Comparison of ENCODE assay signal across 13 cellular contexts in genomic region chr11:125287467-125288232, GRCh38.
DNase-seq lines count a peak whose midpoint lies in the region; ATAC-seq, FAIRE-seq and TF ChIP-seq lines count a peak whose summit lies in the region.
"Had no signal": no experiment of that assay in that cellular context is flagged by ENCODE, and none has a peak within 500 bp of the region (broad histone marks: within the 10 kb centered on the region; RNA-seq: fewer than 3 reads in every experiment).

No MANE protein-coding gene starts in this region.

- no peak overlapping the region for H3K4me3 Mint-ChIP-seq in neural progenitor cell
- H3K4me3 Mint-ChIP-seq: activated T-cell treated with anti-CD3 and anti-CD28 coated beads, Interleukin-2, amount 50 U/mL, for 24 hours had no signal

- peaks cover 46% of the 10 kb centered on the region for H3K4me1 Mint-ChIP-seq in neural progenitor cell

- peaks cover 21% of the 10 kb centered on the region for H3K36me3 Mint-ChIP-seq in neural progenitor cell

- H3K27ac ChIP-seq in BLaER1 treated with 17β-estradiol and CSF1 and Interleukin-3, amounts not matched to agents 10 nM and 100 nM, result no peak overlapping the region
- H3K27ac ChIP-seq in SJCRH30 (peak overlapping the region; percentile 69), neural progenitor cell (no peak overlapping the region), small intestine (ENCODE audit: low read depth in 1 of 2, low read length in 1 of 2) (peak overlapping the region in 1 of 2 donors; percentile 63)
- H3K27ac ChIP-seq: breast epithelium, tibial artery had no signal

- H2AFZ ChIP-seq in neural progenitor cell (replicated peaks), result no peak overlapping the region

- no peaks in the 10 kb centered on the region for H3K79me2 ChIP-seq in neural progenitor cell (ENCODE audit: low read depth)

- H3K4me2 ChIP-seq in BLaER1 treated with 17β-estradiol and CSF1 and Interleukin-3, amounts not matched to agents 10 nM and 100 nM, result peak overlapping the region in 7 of 11 experiments; percentile 1 to 33 (median 16); a peak in 4 of 22 replicates
- peak overlapping the region; percentile 20 for H3K4me2 ChIP-seq in neural progenitor cell

- peaks cover 2% of the 10 kb centered on the region for H3K27me3 Mint-ChIP-seq in neural progenitor cell (ENCODE audit: insufficient read depth, low read depth)

- H3K9me3 ChIP-seq in BLaER1 treated with 17β-estradiol and CSF1 and Interleukin-3, amounts not matched to agents 10 nM and 100 nM (replicated peaks in 1 of 11), result no peaks in the 10 kb centered on the region
- H3K9me3 ChIP-seq in SJCRH30 (replicated peaks) (no peaks in the 10 kb centered on the region), neural progenitor cell (ENCODE audit: low read depth) (no peaks in the 10 kb centered on the region), small intestine (ENCODE audit: control insufficient read depth, low read depth) (no peaks in the 10 kb centered on the region)
- H3K9me3 ChIP-seq: breast epithelium, tibial artery had no signal

- no peak overlapping the region for H3K4me3 ChIP-seq in BLaER1 treated with 17β-estradiol and CSF1 and Interleukin-3, amounts not matched to agents 10 nM and 100 nM
- H3K4me3 ChIP-seq in SJCRH30 (no peak overlapping the region), fibroblast of mammary gland (ENCODE audit: control insufficient read depth, low read depth, low read length) (no peak overlapping the region), neural progenitor cell (no peak overlapping the region), small intestine (ENCODE audit: low read depth in 1 of 2, low read length in 2 of 2) (no peak overlapping the region)
- H3K4me3 ChIP-seq: breast epithelium, tibial artery had no signal

- no peak for ATAC-seq in HG03565 (IDR thresholded peaks at IDR 0.05; ENCODE audit: unreplicated experiment)

- FAIRE-seq in D721Med (lab: Jason Lieb, UNC) (no peak), small intestine (lab: Jason Lieb, UNC) (no peak)

- no peaks in the 10 kb centered on the region for H3K9me3 Mint-ChIP-seq in neural progenitor cell
- H3K9me3 Mint-ChIP-seq: activated T-cell treated with anti-CD3 and anti-CD28 coated beads, Interleukin-2, amount 50 U/mL, for 24 hours had no signal

- in situ Hi-C loops in KBM-7 (cut with MboI; ENCODE audit: low pct_unique_long_range_greater_than_20kb, low sequenced_read_pairs), result no loop called here

- no peaks in the 10 kb centered on the region for H3K27me3 ChIP-seq in BLaER1 treated with 17β-estradiol and CSF1 and Interleukin-3, amounts not matched to agents 10 nM and 100 nM
- H3K27me3 ChIP-seq in SJCRH30, result no peaks in the 10 kb centered on the region
- H3K27me3 ChIP-seq in neural progenitor cell, result no peaks in the 10 kb centered on the region
- no peaks in the 10 kb centered on the region for H3K27me3 ChIP-seq in small intestine (ENCODE audit: control insufficient read depth in 2 of 2, insufficient read depth in 2 of 2, low read length in 2 of 2)
- H3K27me3 ChIP-seq: tibial artery had no signal

- no peak overlapping the region for H3K9ac ChIP-seq in BLaER1 treated with 17β-estradiol and CSF1 and Interleukin-3, amounts not matched to agents 10 nM and 100 nM
- H3K9ac ChIP-seq in neural progenitor cell, result no peak overlapping the region

- DNase-seq in SJCRH30 (peak; percentile 77 to 81), fibroblast of mammary gland (ENCODE audit: low read depth) (peak; percentile 24), neural progenitor cell (ENCODE audit: low spot score) (peak; percentile 33), D721Med (ENCODE audit: insufficient read length, low spot score) (no peak), small intestine (no peak), KBM-7 (no peak)
- DNase-seq: activated T-cell treated with anti-CD3 and anti-CD28 coated beads, Interleukin-2, amount 50 U/mL, for 24 hours; MV-4-11; NCI-H748 treated with DMSO at 0.1 percent for 48 hours; tibial artery had no signal

- no peaks in the 10 kb centered on the region for H3K36me3 ChIP-seq in BLaER1 treated with 17β-estradiol and CSF1 and Interleukin-3, amounts not matched to agents 10 nM and 100 nM
- H3K36me3 ChIP-seq in SJCRH30 (peaks cover 4% of the 10 kb centered on the region; the same call in 1 of the 2 replicates), neural progenitor cell (no peaks in the 10 kb centered on the region), small intestine (ENCODE audit: control insufficient read depth in 2 of 2, insufficient read depth in 2 of 2, low read length in 2 of 2) (no peaks in the 10 kb centered on the region)
- H3K36me3 ChIP-seq: breast epithelium, tibial artery had no signal

- 60 to 86% (median 76%) methylated on average over 11 of the region's 11 CpGs for WGBS in small intestine, 3 donors

- H3K4me1 ChIP-seq in BLaER1 treated with 17β-estradiol and CSF1 and Interleukin-3, amounts not matched to agents 10 nM and 100 nM, result peaks cover 0 to 12% (median 5%) of the 10 kb centered on the region in 10 experiments; a peak in 7 of 20 replicates
- H3K4me1 ChIP-seq in SJCRH30, result peaks cover 27% of the 10 kb centered on the region
- H3K4me1 ChIP-seq in neural progenitor cell, result peaks cover 18% of the 10 kb centered on the region
- H3K4me1 ChIP-seq in small intestine (ENCODE audit: control insufficient read depth in 2 of 2, insufficient read depth in 1 of 2, low read depth in 1 of 2, low read length in 1 of 2), result no peaks in the 10 kb centered on the region
- H3K4me1 ChIP-seq: breast epithelium had no signal

- H3F3A ChIP-seq in neural progenitor cell (ENCODE audit: low read depth), result no peaks in the 10 kb centered on the region

- no peaks in the 10 kb centered on the region; a peak in 1 of 22 replicates for H4K20me1 ChIP-seq in BLaER1 treated with 17β-estradiol and CSF1 and Interleukin-3, amounts not matched to agents 10 nM and 100 nM
- no peaks in the 10 kb centered on the region for H4K20me1 ChIP-seq in neural progenitor cell (ENCODE audit: low read depth)

- TF ChIP-seq CTCF in fibroblast of mammary gland (conservative IDR thresholded peaks at IDR 0.05; ENCODE audit: control insufficient read depth, insufficient read depth, low read depth, low read length) (no peak), neural progenitor cell (IDR thresholded peaks at IDR 0.05) (no peak), D721Med (IDR thresholded peaks at IDR 0.05; ENCODE audit: insufficient read depth, missing control alignments) (no peak)

- H3K27ac Mint-ChIP-seq in neural progenitor cell, result no peak overlapping the region
- H3K27ac Mint-ChIP-seq: activated T-cell treated with anti-CD3 and anti-CD28 coated beads, Interleukin-2, amount 50 U/mL, for 24 hours had no signal

Comparison
In these comparisons a context has a peak if more than half of its experiments do, and no peak if none do; other contexts are left out.
1. DNase-seq: peak in SJCRH30 (2 of 2), fibroblast of mammary gland (single experiment) and neural progenitor cell (single experiment); none in D721Med (single experiment), small intestine (single experiment) and KBM-7 (single experiment).